30 cellular contexts compared by ENCODE assay signal in genomic region chr3:87727783-87728182, GRCh38.
"Had no signal": no experiment of that assay in that cellular context is flagged by ENCODE, and none has a peak within 500 bp of the region (broad histone marks: within the 10 kb centered on the region; RNA-seq: fewer than 3 reads in every experiment).

No MANE protein-coding gene starts in this region.

- H3K4me1 ChIP-seq: breast epithelium, SJCRH30 had no signal

- H3K27me3 ChIP-seq: breast epithelium, SJCRH30 had no signal

- H3K36me3 ChIP-seq: breast epithelium, SJCRH30, WERI-Rb-1 had no signal

- DNase-seq: activated CD4-positive, alpha-beta T cell treated with anti-CD3 and anti-CD28 coated beads for 4 hours; activated CD4-positive, alpha-beta T cell treated with anti-CD3 and anti-CD28 coated beads, Interleukin-2, amount 50 U/mL, for 4 hours; activated CD8-positive, alpha-beta memory T cell treated with anti-CD3 and anti-CD28 coated beads, Interleukin-2, amount 50 U/mL, for 48 hours; activated CD8-positive, alpha-beta T cell treated with anti-CD3 and anti-CD28 coated beads, Interleukin-2, amount 10 ng/mL, durations not matched to agents 7 days and 5 days; activated effector memory CD4-positive, alpha-beta T cell treated with Interleukin-2 at 50 U/mL for 16 hours; activated naive CD4-positive, alpha-beta T cell; activated T-cell treated with anti-CD3 and anti-CD28 coated beads, Interleukin-2, amount 50 U/mL, for 1 hour; aorta; caudate nucleus; NCI-H1092; NCI-H1417 treated with DMSO at 0.1 percent for 48 hours; NCI-H1694 treated with DMSO at 0.1 percent for 48 hours; NCI-H2029 treated with DMSO at 0.1 percent for 48 hours; NCI-H345; NCI-H510A; NCI-H526 treated with DMSO at 0.1 percent for 48 hours; NCI-H82; OCI-M1; Right ventricle myocardium superior; RPMI8226; SJCRH30; SK-N-SH; T-helper 1 cell; WERI-Rb-1 had no signal

- H3K4me3 Mint-ChIP-seq: activated CD8-positive, alpha-beta T cell treated with anti-CD3 and anti-CD28 coated beads, Interleukin-2, amount 10 ng/mL, durations not matched to agents 7 days and 5 days; activated naive CD4-positive, alpha-beta T cell treated with anti-CD3 and anti-CD28 coated beads, Interleukin-2, amount 50 U/mL, for 24 hours; activated T-helper 1 cell treated with anti-CD3 and anti-CD28 coated beads, Interleukin-12 subunit alpha, Interleukin-12 subunit beta, Interleukin-2, Interleukin-4 antibody, amounts not matched to agents 30 ng/mL and 10 ng/mL and 1 ng/mL, durations not matched to agents 14 hours and 24 hours and 36 hours had no signal

- H3K27ac ChIP-seq: breast epithelium, KMS-11, SJCRH30, WERI-Rb-1 had no signal

- H3K27ac Mint-ChIP-seq: activated CD8-positive, alpha-beta T cell treated with anti-CD3 and anti-CD28 coated beads, Interleukin-2, amount 10 ng/mL, durations not matched to agents 7 days and 5 days; activated naive CD4-positive, alpha-beta T cell treated with anti-CD3 and anti-CD28 coated beads, Interleukin-2, amount 50 U/mL, for 24 hours; activated T-helper 1 cell treated with anti-CD3 and anti-CD28 coated beads, Interleukin-12 subunit alpha, Interleukin-12 subunit beta, Interleukin-2, Interleukin-4 antibody, amounts not matched to agents 30 ng/mL and 10 ng/mL and 1 ng/mL, durations not matched to agents 14 hours and 24 hours and 36 hours had no signal

- H3K9me3 ChIP-seq: breast epithelium, SJCRH30, SK-N-SH had no signal

- H3K4me3 ChIP-seq: breast epithelium, SJCRH30 had no signal

- H3K36me3 Mint-ChIP-seq: activated naive CD4-positive, alpha-beta T cell treated with anti-CD3 and anti-CD28 coated beads, Interleukin-2, amount 50 U/mL, for 24 hours had no signal

- H3K27me3 Mint-ChIP-seq: activated naive CD4-positive, alpha-beta T cell treated with anti-CD3 and anti-CD28 coated beads, Interleukin-2, amount 50 U/mL, for 24 hours had no signal

- H3K4me1 Mint-ChIP-seq: activated naive CD4-positive, alpha-beta T cell treated with anti-CD3 and anti-CD28 coated beads, Interleukin-2, amount 50 U/mL, for 24 hours had no signal

- H3K9me3 Mint-ChIP-seq: activated T-helper 1 cell treated with anti-CD3 and anti-CD28 coated beads, Interleukin-12 subunit alpha, Interleukin-12 subunit beta, Interleukin-2, Interleukin-4 antibody, amounts not matched to agents 30 ng/mL and 10 ng/mL and 1 ng/mL, durations not matched to agents 14 hours and 24 hours and 36 hours had no signal

- H3K4me2 ChIP-seq: KMS-11, SK-N-SH had no signal

- ATAC-seq: activated CD4-positive, CD25-positive, alpha-beta regulatory T cell treated with anti-CD3 and anti-CD28 coated beads, Interleukin-2, amount 50 U/mL, for 24 hours; activated CD8-positive, alpha-beta T cell treated with anti-CD3 and anti-CD28 coated beads, Interleukin-2, amount 10 ng/mL, durations not matched to agents 7 days and 5 days; Panc1 had no signal

- H3K9ac ChIP-seq: KMS-11, SK-N-SH had no signal
